Comparison of ENCODE assay signal across 16 cellular contexts in the genomic region with DNA sequence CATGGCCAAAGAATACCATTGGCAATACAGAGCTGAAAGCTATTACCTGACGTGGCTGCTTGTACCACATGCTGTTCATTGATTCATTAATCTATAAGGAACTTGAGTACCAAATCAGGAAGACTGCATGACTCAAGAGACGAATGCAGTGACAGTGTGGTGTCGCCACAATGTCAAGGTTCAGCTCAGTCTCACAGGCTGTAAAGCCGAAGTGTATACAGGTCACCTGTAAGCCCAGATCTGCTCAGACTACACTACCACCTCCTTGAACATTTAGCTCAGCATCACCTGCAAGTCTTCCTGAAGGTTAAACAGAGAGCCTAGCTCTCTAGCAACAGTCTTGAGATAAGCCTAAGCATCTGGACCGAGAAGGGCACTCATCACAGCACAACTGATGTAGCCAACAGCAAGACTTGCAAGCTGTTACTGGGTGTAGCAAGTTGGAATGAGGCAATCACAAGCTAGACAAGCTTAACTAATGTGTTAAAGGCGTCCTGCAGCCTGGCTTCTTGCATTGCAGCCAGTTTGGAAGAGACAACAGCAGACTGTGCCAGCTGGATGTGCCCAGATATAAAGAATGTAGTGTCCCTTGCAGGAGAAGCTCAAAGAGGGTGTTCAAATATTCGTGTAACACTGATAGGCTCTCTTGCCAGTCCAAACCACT. TPM values are rescaled to one million over a fixed set of nuclear protein-coding genes. Genes with fewer than 3 reads are reported as not detected.
DNase-seq lines count a peak whose midpoint lies in the region; ATAC-seq lines count a peak whose summit lies in the region.
"Had no signal": no experiment of that assay in that cellular context is flagged by ENCODE, and none has a peak within 500 bp of the region (broad histone marks: within the 10 kb centered on the region; RNA-seq: fewer than 3 reads in every experiment).

No MANE protein-coding gene starts in this region.

- no peak overlapping the region for H3K27ac ChIP-seq in mesendoderm (ENCODE audit: low read depth, low read length)
- H3K27ac ChIP-seq: cardiac muscle cell, foreskin keratinocyte had no signal

- H3K4me2 ChIP-seq in mesendoderm (ENCODE audit: low read length): no peak overlapping the region

- no peak overlapping the region for H3K4me3 ChIP-seq in mesendoderm (ENCODE audit: low read length)
- H3K4me3 ChIP-seq: cardiac muscle cell had no signal

- H4K5ac ChIP-seq in mesendoderm (ENCODE audit: low read length): no peak overlapping the region

- no peak overlapping the region for H3K4ac ChIP-seq in mesendoderm (ENCODE audit: low read depth, low read length)

- peaks cover 2% of the 10 kb centered on the region for H3K79me2 ChIP-seq in mesendoderm (ENCODE audit: control insufficient read depth, insufficient read depth, low read length)

- peak; percentile 36 for ATAC-seq in esophagus mucosa
- no peak for ATAC-seq in GM21390 (IDR thresholded peaks at IDR 0.05; ENCODE audit: unreplicated experiment)
- ATAC-seq: foreskin keratinocyte had no signal

- H3K23ac ChIP-seq in mesendoderm (ENCODE audit: low read length): peak overlapping the region; percentile 68

- DNase-seq in NCI-H510A treated with DMSO at 0.1 percent for 48 hours (lab: John Stamatoyannopoulos, UW) (peak; percentile 37), NCI-H510A (lab: John Stamatoyannopoulos, UW) (no peak), mesendoderm (no peak), ureter (ENCODE audit: low spot score) (peak; percentile 56), HUDEP-2 (lab: John Stamatoyannopoulos, UW; ENCODE audit: unreplicated experiment in 76 of 76) (no peak)
- DNase-seq in activated CD4-positive, CD25-positive, alpha-beta regulatory T cell (lab: John Stamatoyannopoulos, UW): no peak
- DNase-seq: activated CD4-positive, alpha-beta T cell treated with anti-CD3 and anti-CD28 coated beads for 1 hour; CD4-positive, CD25-positive, alpha-beta regulatory T cell; effector memory CD4-positive, alpha-beta T cell; foreskin keratinocyte; immature natural killer cell; KBM-7; NCI-H82 had no signal

- H2BK15ac ChIP-seq in mesendoderm (replicated peaks; ENCODE audit: low read depth): no peak overlapping the region

- H3K56ac ChIP-seq in mesendoderm (ENCODE audit: low read length): no peak overlapping the region

- no peak overlapping the region for H2BK5ac ChIP-seq in mesendoderm (ENCODE audit: low read length)

- H4K8ac ChIP-seq in mesendoderm (ENCODE audit: low read depth, low read length): no peak overlapping the region

- H3K27me3 ChIP-seq in mesendoderm (ENCODE audit: insufficient read depth, low read length, poor library complexity): no peaks in the 10 kb centered on the region
- H3K27me3 ChIP-seq: cardiac muscle cell, foreskin keratinocyte had no signal

- H3K18ac ChIP-seq in mesendoderm (ENCODE audit: low read length): no peak overlapping the region

- H3K36me3 ChIP-seq in mesendoderm (ENCODE audit: control insufficient read depth, insufficient read depth, low read length): no peaks in the 10 kb centered on the region
- H3K36me3 ChIP-seq: cardiac muscle cell had no signal

- H3K79me1 ChIP-seq in mesendoderm (ENCODE audit: low read length): no peaks in the 10 kb centered on the region

- H3K9ac ChIP-seq in mesendoderm (ENCODE audit: low read length): no peak overlapping the region

- no peaks in the 10 kb centered on the region for H3K4me1 ChIP-seq in mesendoderm (ENCODE audit: control insufficient read depth, low read depth, low read length)
- H3K4me1 ChIP-seq: foreskin keratinocyte had no signal

- no CpG with 5 or more reads among the region's 7 CpGs for WGBS in mesendoderm (ENCODE audit: extremely low coverage, insufficient coverage, low lambda C conversion rate)

- H2BK120ac ChIP-seq in mesendoderm (ENCODE audit: low read depth, low read length): no peak overlapping the region

- no peak overlapping the region for H2AK5ac ChIP-seq in mesendoderm (ENCODE audit: low read length)

RNA-seq across cellular contexts. Expression of gene TMTC1, which starts 21.0 kb away (rescaled TPM):
- 5.3 TPM for total RNA-seq in esophagus mucosa
- polyA plus RNA-seq in mesendoderm (2013, experiment 1 of 2): 10.2 TPM
- polyA plus RNA-seq in mesendoderm (2013, experiment 2 of 2): 10.7 TPM
- 48.3 TPM for total RNA-seq in ureter
- total RNA-seq: CD4-positive, CD25-positive, alpha-beta regulatory T cell had no signal
- polyA plus RNA-seq: CD4-positive, CD25-positive, alpha-beta regulatory T cell; immature natural killer cell had no signal

Comparison
In these comparisons a context has a peak if more than half of its experiments do, and no peak if none do; other contexts are left out.
1. DNase-seq: peak in NCI-H510A treated with DMSO at 0.1 percent for 48 hours (single experiment) and ureter (single experiment); none in NCI-H510A (single experiment), mesendoderm (single experiment), activated CD4-positive, CD25-positive, alpha-beta regulatory T cell (0 of 4) and HUDEP-2 (0 of 76).